ENCODE assay signal across 13 cellular contexts in the genomic region with DNA sequence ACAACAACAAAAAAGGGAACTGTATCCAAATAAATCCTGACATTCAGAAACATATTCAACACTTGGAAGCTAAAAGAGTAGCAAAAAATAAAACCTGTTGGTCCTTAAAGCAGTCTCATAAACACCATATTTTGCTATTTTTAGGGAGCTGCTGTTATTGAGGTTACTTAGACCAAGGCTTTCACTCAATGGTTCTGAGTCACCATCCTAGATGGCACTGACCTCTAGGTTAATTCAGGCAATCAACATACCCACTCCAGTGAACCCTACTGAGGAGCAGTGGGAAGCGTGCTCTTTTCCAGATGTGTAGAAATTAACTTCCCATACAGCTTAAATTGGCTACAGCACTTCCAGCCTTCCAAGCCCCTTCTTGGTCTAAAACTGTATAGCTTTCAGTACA. TPM values are rescaled to one million over a fixed set of nuclear protein-coding genes. Genes with fewer than 3 reads are reported as not detected.
DNase-seq lines count a peak whose midpoint lies in the region; ATAC-seq and TF ChIP-seq lines count a peak whose summit lies in the region.
"Had no signal": no experiment of that assay in that cellular context is flagged by ENCODE, and none has a peak within 500 bp of the region (broad histone marks: within the 10 kb centered on the region; RNA-seq: fewer than 3 reads in every experiment).

No MANE protein-coding gene starts in this region.

- intact Hi-C loops in left ventricle myocardium inferior (cut with micrococcal nuclease), result no loop called here
- intact Hi-C loops in Right ventricle myocardium superior (cut with DNase I), result no loop called here
- intact Hi-C loops in upper lobe of right lung (cut with DNase I), result loop anchor here (10.0 kb wide), 1 partner anchor 52 kb away; no protein-coding TSS in a partner anchor

- H3K4me2 ChIP-seq in mesendoderm (ENCODE audit: low read length), result no peak overlapping the region

- H3K4me3 Mint-ChIP-seq in activated CD4-positive, alpha-beta memory T cell treated with anti-CD3 and anti-CD28 coated beads, Interleukin-2, amount 10 ng/mL, durations not matched to agents 7 days and 5 days, result no peak overlapping the region

- H2BK5ac ChIP-seq in mesendoderm (ENCODE audit: low read length), result no peak overlapping the region

- no peaks in the 10 kb centered on the region for H3K9me3 Mint-ChIP-seq in activated CD4-positive, alpha-beta memory T cell treated with anti-CD3 and anti-CD28 coated beads, Interleukin-2, amount 10 ng/mL, durations not matched to agents 7 days and 5 days
- H3K9me3 Mint-ChIP-seq: activated naive CD4-positive, alpha-beta T cell treated with anti-CD3 and anti-CD28 coated beads, Interleukin-2, amount 50 U/mL, for 72 hours; neural crest cell had no signal

- ATAC-seq in Right ventricle myocardium superior (ENCODE audit: poor library complexity), result no peak
- ATAC-seq in upper lobe of right lung, result no peak
- ATAC-seq in GM18502 (IDR thresholded peaks at IDR 0.05; ENCODE audit: poor library complexity, unreplicated experiment), result no peak
- ATAC-seq: activated naive CD4-positive, alpha-beta T cell treated with anti-CD3 and anti-CD28 coated beads, Interleukin-2, amount 50 U/mL, for 72 hours had no signal

- DNase-seq in left ventricle myocardium inferior (no peak), Right ventricle myocardium superior (no peak), coronary artery (ENCODE audit: low spot score) (no peak), mesendoderm (peak; percentile 70), upper lobe of right lung (no peak), NCI-H2029 treated with DMSO at 0.1 percent for 48 hours (lab: John Stamatoyannopoulos, UW) (no peak)
- no peak for DNase-seq in activated CD4-positive, alpha-beta memory T cell treated with anti-CD3 and anti-CD28 coated beads, Interleukin-2, amount 10 ng/mL, durations not matched to agents 7 days and 5 days
- DNase-seq: kidney glomerular epithelial cell, NCI-H1092 treated with DMSO at 0.1 percent for 48 hours, NCI-H446 had no signal

- H3K36me3 ChIP-seq in left ventricle myocardium inferior (no peaks in the 10 kb centered on the region), mesendoderm (ENCODE audit: control insufficient read depth, insufficient read depth, low read length) (no peaks in the 10 kb centered on the region), upper lobe of right lung (no peaks in the 10 kb centered on the region)

- no peak overlapping the region for H3K4me3 ChIP-seq in left ventricle myocardium inferior
- peak overlapping the region; percentile 12 for H3K4me3 ChIP-seq in coronary artery
- no peak overlapping the region for H3K4me3 ChIP-seq in mesendoderm (ENCODE audit: low read length)
- peak overlapping the region; percentile 2 for H3K4me3 ChIP-seq in upper lobe of right lung

- H3K9me3 ChIP-seq in left ventricle myocardium inferior (replicated peaks), result no peaks in the 10 kb centered on the region
- no peaks in the 10 kb centered on the region for H3K9me3 ChIP-seq in upper lobe of right lung

- H3K4me1 Mint-ChIP-seq in activated CD4-positive, alpha-beta memory T cell treated with anti-CD3 and anti-CD28 coated beads, Interleukin-2, amount 10 ng/mL, durations not matched to agents 7 days and 5 days, result peaks cover 37% of the 10 kb centered on the region

- no peak overlapping the region for H2BK120ac ChIP-seq in mesendoderm (ENCODE audit: low read depth, low read length)

- H4K8ac ChIP-seq in mesendoderm (ENCODE audit: low read depth, low read length), result no peak overlapping the region

- H3K4me1 ChIP-seq in left ventricle myocardium inferior (peaks cover 64% of the 10 kb centered on the region), mesendoderm (ENCODE audit: control insufficient read depth, low read depth, low read length) (peaks cover 10% of the 10 kb centered on the region), upper lobe of right lung (peaks cover 57% of the 10 kb centered on the region)

- no peak for TF ChIP-seq CTCF in left ventricle myocardium inferior (IDR thresholded peaks at IDR 0.05; ENCODE audit: borderline replicate concordance)
- no peak for TF ChIP-seq CTCF in coronary artery (IDR thresholded peaks at IDR 0.05)
- TF ChIP-seq CTCF in upper lobe of right lung (IDR thresholded peaks at IDR 0.05), result no peak

- H3K18ac ChIP-seq in mesendoderm (ENCODE audit: low read length), result no peak overlapping the region

- WGBS in mesendoderm (ENCODE audit: extremely low coverage, insufficient coverage, low lambda C conversion rate), result no CpG with 5 or more reads among the region's 1 CpG

- H3K27ac Mint-ChIP-seq in activated CD4-positive, alpha-beta memory T cell treated with anti-CD3 and anti-CD28 coated beads, Interleukin-2, amount 10 ng/mL, durations not matched to agents 7 days and 5 days, result no peak overlapping the region
- H3K27ac Mint-ChIP-seq: activated naive CD4-positive, alpha-beta T cell treated with anti-CD3 and anti-CD28 coated beads, Interleukin-2, amount 50 U/mL, for 72 hours had no signal

- H4K5ac ChIP-seq in mesendoderm (ENCODE audit: low read length), result no peak overlapping the region

- H3K79me1 ChIP-seq in mesendoderm (ENCODE audit: low read length), result peaks cover 9% of the 10 kb centered on the region

- no peak overlapping the region for H3K23ac ChIP-seq in mesendoderm (ENCODE audit: low read length)

- H3K27ac ChIP-seq in left ventricle myocardium inferior (replicated peaks) (peak overlapping the region; percentile 13), coronary artery (no peak overlapping the region), mesendoderm (ENCODE audit: low read depth, low read length) (no peak overlapping the region), upper lobe of right lung (peak overlapping the region; percentile 8)

- H3K79me2 ChIP-seq in mesendoderm (ENCODE audit: control insufficient read depth, insufficient read depth, low read length), result peaks cover 67% of the 10 kb centered on the region

- no peak overlapping the region for H2BK15ac ChIP-seq in mesendoderm (replicated peaks; ENCODE audit: low read depth)

- no peak overlapping the region for H3K56ac ChIP-seq in mesendoderm (ENCODE audit: low read length)

- no peaks in the 10 kb centered on the region for H3K27me3 Mint-ChIP-seq in activated CD4-positive, alpha-beta memory T cell treated with anti-CD3 and anti-CD28 coated beads, Interleukin-2, amount 10 ng/mL, durations not matched to agents 7 days and 5 days

- POLR2A ChIA-PET in activated CD4-positive, alpha-beta memory T cell treated with anti-CD3 and anti-CD28 coated beads, Interleukin-2, amount 10 ng/mL, durations not matched to agents 7 days and 5 days (lab: Charles Lee), result no interaction called here

- H3K9ac ChIP-seq in mesendoderm (ENCODE audit: low read length), result no peak overlapping the region

- no peak overlapping the region for H2AK5ac ChIP-seq in mesendoderm (ENCODE audit: low read length)

- CTCF ChIA-PET in activated CD4-positive, alpha-beta memory T cell treated with anti-CD3 and anti-CD28 coated beads, Interleukin-2, amount 10 ng/mL, durations not matched to agents 7 days and 5 days (lab: Charles Lee), result interaction anchor here (3.0 kb wide), 1 partner anchor 9 kb away, joined by 18 read pairs; no protein-coding TSS in a partner anchor

- H3K27me3 ChIP-seq in left ventricle myocardium inferior (ENCODE audit: low read depth), result no peaks in the 10 kb centered on the region
- no peaks in the 10 kb centered on the region for H3K27me3 ChIP-seq in mesendoderm (ENCODE audit: insufficient read depth, low read length, poor library complexity)
- no peaks in the 10 kb centered on the region for H3K27me3 ChIP-seq in upper lobe of right lung

- peaks cover 9% of the 10 kb centered on the region for H3K36me3 Mint-ChIP-seq in activated CD4-positive, alpha-beta memory T cell treated with anti-CD3 and anti-CD28 coated beads, Interleukin-2, amount 10 ng/mL, durations not matched to agents 7 days and 5 days (ENCODE audit: low read depth)

- no peak overlapping the region for H3K4ac ChIP-seq in mesendoderm (ENCODE audit: low read depth, low read length)

RNA-seq across cellular contexts. Expression of a gene that starts 5.2 kb away (rescaled TPM):
- total RNA-seq in left ventricle myocardium inferior (15.2 TPM), Right ventricle myocardium superior (12.2 TPM), upper lobe of right lung (132 TPM)
- 35.6 TPM for polyA plus RNA-seq in mesendoderm (2013, experiment 1 of 2)
- polyA plus RNA-seq in mesendoderm (2013, experiment 2 of 2), result 36.2 TPM
- 10 to 100 TPM; 28.0 to 28.8 TPM for total RNA-seq in activated CD4-positive, alpha-beta memory T cell treated with anti-CD3 and anti-CD28 coated beads, Interleukin-2, amount 10 ng/mL, durations not matched to agents 7 days and 5 days

Comparison
In these comparisons a context has a peak if more than half of its experiments do, and no peak if none do; other contexts are left out.
1. H3K27ac ChIP-seq: peak in left ventricle myocardium inferior (single experiment) and upper lobe of right lung (single experiment); none in coronary artery (0 of 2) and mesendoderm (single experiment).
2. H3K4me3 ChIP-seq: peak in coronary artery (single experiment) and upper lobe of right lung (single experiment); none in left ventricle myocardium inferior (single experiment) and mesendoderm (single experiment).